16 cellular contexts compared by ENCODE assay signal in the genomic region with DNA sequence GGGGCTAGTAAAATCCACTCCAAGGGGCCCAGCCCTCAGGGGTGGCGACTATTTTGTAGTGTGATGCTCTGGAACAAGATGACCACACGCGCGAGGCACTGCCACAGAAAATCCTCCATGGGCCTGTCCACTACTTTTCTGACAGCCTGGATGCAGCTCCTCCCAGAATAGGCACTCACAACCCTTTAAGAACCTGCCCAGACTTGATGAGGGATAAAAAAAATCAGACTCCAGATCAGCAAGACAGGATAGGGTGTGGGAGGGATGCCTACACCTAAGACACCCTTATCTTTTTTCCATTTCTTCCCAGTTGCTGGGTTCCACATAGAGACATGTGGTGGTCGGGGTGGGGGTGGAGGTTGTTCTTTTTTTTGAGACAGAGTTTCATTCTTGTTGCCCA. TPM values are rescaled to one million over a fixed set of nuclear protein-coding genes. Genes with fewer than 3 reads are reported as not detected.
DNase-seq lines count a peak whose midpoint lies in the region; ATAC-seq, FAIRE-seq and TF ChIP-seq lines count a peak whose summit lies in the region.
"Had no signal": no experiment of that assay in that cellular context is flagged by ENCODE, and none has a peak within 500 bp of the region (broad histone marks: within the 10 kb centered on the region; RNA-seq: fewer than 3 reads in every experiment).

No MANE protein-coding gene starts in this region.

- H3K4me2 ChIP-seq in K562 (ENCODE audit: insufficient read depth, low read length), result no peak overlapping the region
- H3K4me2 ChIP-seq: BLaER1 treated with 17β-estradiol and CSF1 and Interleukin-3, amounts not matched to agents 10 nM and 100 nM; GM23338 had no signal

- in situ Hi-C loops in K562 (cut with MboI), result no loop called here

- no peak overlapping the region for H3K4me3 ChIP-seq in K562
- no peak overlapping the region for H3K4me3 ChIP-seq in lower lobe of right lung
- H3K4me3 ChIP-seq in small intestine (ENCODE audit: low read depth in 1 of 2, low read length in 2 of 2), result no peak overlapping the region
- H3K4me3 ChIP-seq: BLaER1 treated with 17β-estradiol and CSF1 and Interleukin-3, amounts not matched to agents 10 nM and 100 nM; GM23338 had no signal

- H3K9me3 ChIP-seq in K562 (replicated peaks; ENCODE audit: control insufficient read depth, insufficient read depth, low read depth, low read length) (no peaks in the 10 kb centered on the region), lower lobe of right lung (no peaks in the 10 kb centered on the region), small intestine (ENCODE audit: control insufficient read depth, low read depth) (no peaks in the 10 kb centered on the region)
- H3K9me3 ChIP-seq: BLaER1 treated with 17β-estradiol and CSF1 and Interleukin-3, amounts not matched to agents 10 nM and 100 nM had no signal

- no peak for ATAC-seq in K562
- ATAC-seq in foreskin keratinocyte, result peak; percentile 45
- no peak for ATAC-seq in lower lobe of right lung
- ATAC-seq: CD8-positive, alpha-beta T cell had no signal

- no peaks in the 10 kb centered on the region for H3K36me3 ChIP-seq in K562 (ENCODE audit: control insufficient read depth, insufficient read depth, low read length)
- H3K36me3 ChIP-seq in lower lobe of right lung, result no peaks in the 10 kb centered on the region
- no peaks in the 10 kb centered on the region for H3K36me3 ChIP-seq in small intestine (ENCODE audit: control insufficient read depth in 2 of 2, insufficient read depth in 2 of 2, low read length in 2 of 2)
- H3K36me3 ChIP-seq: BLaER1 treated with 17β-estradiol and CSF1 and Interleukin-3, amounts not matched to agents 10 nM and 100 nM had no signal

- TF ChIP-seq CTCF in K562 (IDR thresholded peaks at IDR 0.05 in 2 of 3, conservative IDR thresholded peaks at IDR 0.05 in 1 of 3; ENCODE audit: insufficient read depth in 2 of 3, low read depth in 1 of 3, low read length in 3 of 3) (no peak), foreskin keratinocyte (conservative IDR thresholded peaks at IDR 0.05) (no peak), lower lobe of right lung (IDR thresholded peaks at IDR 0.05) (no peak)

- no peak for FAIRE-seq in K562 (lab: Jason Lieb, UNC)
- FAIRE-seq in small intestine (lab: Jason Lieb, UNC), result no peak
- FAIRE-seq: H54 had no signal

- CTCF ChIA-PET in K562 (lab: Yijun Ruan, JAX; ENCODE audit: low intra/inter-chr PET ratio), result no interaction called here

- 43% methylated on average over 5 of the region's 5 CpGs for WGBS in K562 (ENCODE audit: insufficient coverage, low coverage, missing lambda C conversion rate)
- 92 to 93% (median 92%) methylated on average over 5 of the region's 5 CpGs for WGBS in small intestine, 3 donors

- no peak overlapping the region for H3K27ac ChIP-seq in K562 (ENCODE audit: extremely low read depth, low read depth, low read length)
- no peak overlapping the region for H3K27ac ChIP-seq in foreskin keratinocyte
- H3K27ac ChIP-seq in lower lobe of right lung, result no peak overlapping the region
- H3K27ac ChIP-seq in small intestine (ENCODE audit: low read depth in 1 of 2, low read length in 1 of 2), result no peak overlapping the region
- H3K27ac ChIP-seq: BLaER1 treated with 17β-estradiol and CSF1 and Interleukin-3, amounts not matched to agents 10 nM and 100 nM had no signal

- H2AFZ ChIP-seq in K562 (ENCODE audit: low read depth, low read length), result 0 out of 2 replicates have a peak overlapping the region, but pooled peaks have one; percentile 34
- H2AFZ ChIP-seq: GM23338 had no signal

- TF ChIP-seq RAD21 in K562 (CRISPR knock-in tag; conservative IDR thresholded peaks at IDR 0.05 in 1 of 2, IDR thresholded peaks at IDR 0.05 in 1 of 2), result no peak

- H3K9ac ChIP-seq in K562 (ENCODE audit: insufficient read depth in 1 of 2, low read depth in 2 of 2, low read length in 2 of 2), result no peak overlapping the region
- H3K9ac ChIP-seq: BLaER1 treated with 17β-estradiol and CSF1 and Interleukin-3, amounts not matched to agents 10 nM and 100 nM had no signal

- no peak for TF ChIP-seq POLR2A in K562 (conservative IDR thresholded peaks at IDR 0.05)

- peak; percentile 76 for DNase-seq in HPDE6-E6E7 (ENCODE audit: extremely low spot score)
- DNase-seq in K562 (ENCODE audit: extremely low read depth in 1 of 4, low spot score in 3 of 4), result no peak
- DNase-seq in foreskin keratinocyte, result peak in 1 of 2 donors; percentile 66
- DNase-seq in activated CD4-positive, alpha-beta T cell treated with anti-CD3 and anti-CD28 coated beads, Interleukin-2, amount 50 U/mL, for 4 hours, result no peak
- no peak for DNase-seq in lower lobe of right lung
- no peak for DNase-seq in small intestine
- DNase-seq: Calu3; CD8-positive, alpha-beta T cell; DMS79 treated with DMSO at 0.1 percent for 48 hours; GF-D8; HCEC 1CT; HFFc6 had no signal

- H3K4me1 ChIP-seq in K562 (replicated peaks in 1 of 2; ENCODE audit: control insufficient read depth in 2 of 2, insufficient read depth in 2 of 2, low read length in 2 of 2) (no peaks in the 10 kb centered on the region; a peak in 1 of 5 replicates), foreskin keratinocyte (peaks cover 9% of the 10 kb centered on the region), lower lobe of right lung (no peaks in the 10 kb centered on the region), small intestine (ENCODE audit: control insufficient read depth in 2 of 2, insufficient read depth in 1 of 2, low read depth in 1 of 2, low read length in 1 of 2) (no peaks in the 10 kb centered on the region)

- H3K79me2 ChIP-seq in K562 (ENCODE audit: control insufficient read depth, insufficient read depth, low read length), result no peaks in the 10 kb centered on the region

- intact Hi-C loops in K562 (cut with micrococcal nuclease), result no loop called here
- intact Hi-C loops in lower lobe of right lung (cut with DNase I), result no loop called here

- no peaks in the 10 kb centered on the region for H4K20me1 ChIP-seq in K562 (replicated peaks; ENCODE audit: control insufficient read depth, insufficient read depth, low read length)
- H4K20me1 ChIP-seq: BLaER1 treated with 17β-estradiol and CSF1 and Interleukin-3, amounts not matched to agents 10 nM and 100 nM had no signal

- no peak for TF ChIP-seq EP300 in K562 (IDR thresholded peaks at IDR 0.05; ENCODE audit: low read length)

- peaks cover 0 to 7% of the 10 kb centered on the region in 2 experiments; a peak in 1 of 5 replicates for H3K27me3 ChIP-seq in K562 (ENCODE audit: control insufficient read depth in 2 of 2, insufficient read depth in 2 of 2, low read length in 2 of 2)
- H3K27me3 ChIP-seq in foreskin keratinocyte, result no peaks in the 10 kb centered on the region
- H3K27me3 ChIP-seq in lower lobe of right lung (ENCODE audit: low read depth), result no peaks in the 10 kb centered on the region
- H3K27me3 ChIP-seq in small intestine (ENCODE audit: control insufficient read depth in 2 of 2, insufficient read depth in 2 of 2, low read length in 2 of 2), result no peaks in the 10 kb centered on the region
- H3K27me3 ChIP-seq: BLaER1 treated with 17β-estradiol and CSF1 and Interleukin-3, amounts not matched to agents 10 nM and 100 nM had no signal

- no peaks in the 10 kb centered on the region for H3K9me1 ChIP-seq in K562 (ENCODE audit: control insufficient read depth, insufficient read depth, low read length)

- POLR2A ChIA-PET in K562 (lab: Yijun Ruan, JAX), result interaction anchor here (0.7 to 1.4 kb wide), 5 partner anchors 9 to 423 kb away, joined by 3 to 4 read pairs (median 3); no protein-coding TSS in a partner anchor

- no TSS peak for BruUV-seq in K562 (replicated peaks; lab: Mats Ljungman, UMichigan)

RNA-seq across cellular contexts. Expression of a gene that starts 33.5 kb away (rescaled TPM):
- total RNA-seq in K562 (2011; cell fraction: chromatin; rRNA removed; ENCODE audit: low replicate concordance), result 3.1 and 5.2 TPM in 2 replicates
- total RNA-seq in K562 (2011; cell fraction: nucleolus; rRNA removed), result 1.4 and 6.3 TPM in 2 replicates
- 4.4 and 5.0 TPM in 2 replicates for total RNA-seq in K562 (2011; cell fraction: nucleoplasm; rRNA removed)
- total RNA-seq in K562 (2014; rRNA removed) (0.45 TPM in 1 of 2 replicates, not detected in the other), K562 (2014; rRNA removed; fragmentation: Illumina TruSeq; extraction: Trizol) (0.25 TPM in 1 of 2 replicates, not detected in the other), K562 (2015; rRNA removed; fragmentation: Illumina TruSeq; extraction: Trizol) (0.36 TPM in 1 of 2 replicates, not detected in the other), K562 (2021) (2.4 and 2.5 TPM in 2 replicates), foreskin keratinocyte (0.67 and 1.5 TPM in 2 replicates), lower lobe of right lung (0.71 TPM)
- polyA plus RNA-seq in K562 (2011; rRNA removed) (1.0 and 2.2 TPM in 2 replicates), K562 (2014; fragmentation: Illumina TruSeq; extraction: Trizol) (0.65 and 2.8 TPM in 2 replicates), K562 (2014; fragmentation: Nextera tagmentation; extraction: Ambion mirVana) (under 1 TPM; 0.35 to 0.42 TPM), K562 (2014; rRNA removed) (0.13 and 1.0 TPM in 2 replicates), foreskin keratinocyte (2.0 and 3.1 TPM in 2 replicates), small intestine (1 to 10 TPM; 1.2 to 1.6 (median 1.6) TPM)
- 2.6 and 4.9 TPM in 2 replicates for polyA plus RNA-seq in K562 (2011; cell fraction: cytosol; rRNA removed)
- polyA plus RNA-seq in K562 (2011; cell fraction: nucleus; rRNA removed), result 9.1 and 9.4 TPM in 2 replicates
- polyA plus RNA-seq in K562 (2012), result 2.6 and 2.8 TPM in 2 replicates
- 0.66 TPM in 1 of 2 replicates, not detected in the other for polyA minus RNA-seq in K562 (2011; rRNA and poly(A)+ RNA removed)
- not detected in 2 replicates for polyA minus RNA-seq in K562 (2011; cell fraction: cytosol; rRNA and poly(A)+ RNA removed)
- 1.9 and 3.1 TPM in 2 replicates for polyA minus RNA-seq in K562 (2011; cell fraction: nucleus; rRNA and poly(A)+ RNA removed)
- total RNA-seq: A172 had no signal

RNA-seq across cellular contexts. Expression of a gene that starts 36.0 kb away (rescaled TPM):
- 288 and 694 TPM in 2 replicates for total RNA-seq in K562 (2011; cell fraction: chromatin; rRNA removed; ENCODE audit: low replicate concordance)
- 161 and 184 TPM in 2 replicates for total RNA-seq in K562 (2011; cell fraction: nucleolus; rRNA removed)
- 310 and 396 TPM in 2 replicates for total RNA-seq in K562 (2011; cell fraction: nucleoplasm; rRNA removed)
- total RNA-seq in K562 (2014; rRNA removed), result 50.7 and 56.3 TPM in 2 replicates
- total RNA-seq in K562 (2014; rRNA removed; fragmentation: Illumina TruSeq; extraction: Trizol), result 71.4 and 78.0 TPM in 2 replicates
- total RNA-seq in K562 (2015; rRNA removed; fragmentation: Illumina TruSeq; extraction: Trizol), result 54.6 and 57.1 TPM in 2 replicates
- total RNA-seq in K562 (2021), result 88.5 and 90.6 TPM in 2 replicates
- polyA plus RNA-seq in K562 (2011; rRNA removed), result 61.1 and 72.3 TPM in 2 replicates
- 38.5 and 52.9 TPM in 2 replicates for polyA plus RNA-seq in K562 (2011; cell fraction: cytosol; rRNA removed)
- 89.8 and 102 TPM in 2 replicates for polyA plus RNA-seq in K562 (2011; cell fraction: nucleus; rRNA removed)
- polyA plus RNA-seq in K562 (2012), result 35.3 and 36.5 TPM in 2 replicates
- polyA plus RNA-seq in K562 (2014; fragmentation: Illumina TruSeq; extraction: Trizol), result 44.4 and 58.5 TPM in 2 replicates
- polyA plus RNA-seq in K562 (2014; fragmentation: Nextera tagmentation; extraction: Ambion mirVana), result 10 to 100 TPM; 15.4 to 18.5 TPM
- polyA plus RNA-seq in K562 (2014; rRNA removed), result 32.6 and 38.6 TPM in 2 replicates
- 254 and 263 TPM in 2 replicates for polyA minus RNA-seq in K562 (2011; rRNA and poly(A)+ RNA removed)
- polyA minus RNA-seq in K562 (2011; cell fraction: cytosol; rRNA and poly(A)+ RNA removed), result 73.4 and 106 TPM in 2 replicates
- polyA minus RNA-seq in K562 (2011; cell fraction: nucleus; rRNA and poly(A)+ RNA removed), result 109 and 175 TPM in 2 replicates
- 47.9 and 57.2 TPM in 2 replicates for total RNA-seq in foreskin keratinocyte
- 18.1 and 18.8 TPM in 2 replicates for polyA plus RNA-seq in foreskin keratinocyte
- total RNA-seq in lower lobe of right lung, result 48.9 TPM
- polyA plus RNA-seq in small intestine, result 1 to 10 TPM; 5.7 to 9.2 (median 9.1) TPM

RNA-seq across cellular contexts. Expression of a gene that starts 44.7 kb away (rescaled TPM):
- 8.4 and 11.4 TPM in 2 replicates for total RNA-seq in K562 (2011; cell fraction: chromatin; rRNA removed; ENCODE audit: low replicate concordance)
- total RNA-seq in K562 (2011; cell fraction: nucleolus; rRNA removed), result 7.4 and 8.3 TPM in 2 replicates
- 12.5 and 28.8 TPM in 2 replicates for total RNA-seq in K562 (2011; cell fraction: nucleoplasm; rRNA removed)
- 7.4 and 11.4 TPM in 2 replicates for total RNA-seq in K562 (2014; rRNA removed)
- 8.8 and 9.8 TPM in 2 replicates for total RNA-seq in K562 (2014; rRNA removed; fragmentation: Illumina TruSeq; extraction: Trizol)
- 13.3 and 13.4 TPM in 2 replicates for total RNA-seq in K562 (2015; rRNA removed; fragmentation: Illumina TruSeq; extraction: Trizol)
- 11.0 and 12.3 TPM in 2 replicates for total RNA-seq in K562 (2021)
- polyA plus RNA-seq in K562 (2011; rRNA removed), result 14.9 and 17.1 TPM in 2 replicates
- polyA plus RNA-seq in K562 (2011; cell fraction: cytosol; rRNA removed), result 11.9 and 16.6 TPM in 2 replicates
- 6.4 and 8.5 TPM in 2 replicates for polyA plus RNA-seq in K562 (2011; cell fraction: nucleus; rRNA removed)
- 14.5 and 15.4 TPM in 2 replicates for polyA plus RNA-seq in K562 (2012)
- 17.6 and 20.1 TPM in 2 replicates for polyA plus RNA-seq in K562 (2014; fragmentation: Illumina TruSeq; extraction: Trizol)
- polyA plus RNA-seq in K562 (2014; fragmentation: Nextera tagmentation; extraction: Ambion mirVana), result 10 to 100 TPM in 1 of 2 experiments, 1 to 10 TPM in 1; 8.7 to 10.1 TPM
- polyA plus RNA-seq in K562 (2014; rRNA removed), result 13.8 and 14.3 TPM in 2 replicates
- polyA minus RNA-seq in K562 (2011; rRNA and poly(A)+ RNA removed), result 10.8 and 12.4 TPM in 2 replicates
- 3.1 and 5.5 TPM in 2 replicates for polyA minus RNA-seq in K562 (2011; cell fraction: cytosol; rRNA and poly(A)+ RNA removed)
- 3.4 and 5.8 TPM in 2 replicates for polyA minus RNA-seq in K562 (2011; cell fraction: nucleus; rRNA and poly(A)+ RNA removed)
- 9.4 and 9.6 TPM in 2 replicates for total RNA-seq in foreskin keratinocyte
- 11.1 and 11.3 TPM in 2 replicates for polyA plus RNA-seq in foreskin keratinocyte
- total RNA-seq in lower lobe of right lung, result 8.3 TPM
- polyA plus RNA-seq in small intestine, result 10 to 100 TPM in 2 of 3 donors, 1 to 10 TPM in 1; 7.8 to 11.2 (median 10.3) TPM
